10 cellular contexts compared by ENCODE assay signal in the genomic region with DNA sequence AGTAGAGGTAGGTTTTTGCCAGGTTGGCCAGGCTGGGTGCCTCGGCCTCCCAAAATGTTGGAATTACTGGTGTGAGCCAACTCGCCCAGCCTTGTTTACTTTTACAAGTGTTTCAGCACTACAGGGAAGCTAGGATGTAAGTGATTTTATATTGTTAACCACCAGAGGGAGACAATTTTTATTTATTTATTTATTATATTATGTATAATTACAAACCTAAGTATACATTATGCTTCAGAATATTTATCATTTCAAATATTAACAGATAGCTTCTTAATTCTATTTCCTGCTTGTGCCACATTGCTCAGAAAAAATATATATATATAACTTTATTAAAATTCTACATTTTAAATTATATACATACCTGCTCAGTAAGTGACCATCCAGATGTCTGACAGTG. TPM values are rescaled to one million over a fixed set of nuclear protein-coding genes. Genes with fewer than 3 reads are reported as not detected.
DNase-seq lines count a peak whose midpoint lies in the region; ATAC-seq and TF ChIP-seq lines count a peak whose summit lies in the region.
"Had no signal": no experiment of that assay in that cellular context is flagged by ENCODE, and none has a peak within 500 bp of the region (broad histone marks: within the 10 kb centered on the region; RNA-seq: fewer than 3 reads in every experiment).

No MANE protein-coding gene starts in this region.

- no peak overlapping the region for H3K4me3 Mint-ChIP-seq in osteocyte (ENCODE audit: unreplicated experiment)
- H3K4me3 Mint-ChIP-seq in stimulated activated naive CD8-positive, alpha-beta T cell treated with anti-CD3 and anti-CD28 coated beads, Interleukin-15, amount 100 ng/mL, for 72 hours = no peak overlapping the region

- no peak overlapping the region for H3K27ac Mint-ChIP-seq in osteocyte (ENCODE audit: unreplicated experiment)
- H3K27ac Mint-ChIP-seq in stimulated activated naive CD8-positive, alpha-beta T cell treated with anti-CD3 and anti-CD28 coated beads, Interleukin-15, amount 100 ng/mL, for 72 hours = no peak overlapping the region

- no peaks in the 10 kb centered on the region for H3K27me3 ChIP-seq in dorsolateral prefrontal cortex
- H3K27me3 ChIP-seq: BLaER1 treated with 17β-estradiol and CSF1 and Interleukin-3, amounts not matched to agents 10 nM and 100 nM had no signal

- DNase-seq in NCI-H748 (lab: John Stamatoyannopoulos, UW; ENCODE audit: unreplicated experiment) = peak; percentile 15
- DNase-seq in NCI-H748 treated with DMSO at 0.1 percent for 48 hours (lab: John Stamatoyannopoulos, UW) = no peak
- peak; percentile 46 for DNase-seq in NCI-H510A treated with DMSO at 0.1 percent for 48 hours (lab: John Stamatoyannopoulos, UW)
- no peak for DNase-seq in dorsolateral prefrontal cortex
- no peak for DNase-seq in osteocyte (ENCODE audit: extremely low spot score, unreplicated experiment)
- no peak for DNase-seq in NCI-H2107 (lab: John Stamatoyannopoulos, UW)
- DNase-seq in coronary artery (ENCODE audit: low spot score) = no peak
- DNase-seq in stimulated activated naive CD8-positive, alpha-beta T cell treated with anti-CD3 and anti-CD28 coated beads, Interleukin-15, amount 100 ng/mL, for 72 hours = no peak
- DNase-seq: NCI-H2081 treated with DMSO at 0.1 percent for 48 hours had no signal

- intact Hi-C loops in dorsolateral prefrontal cortex (cut with DNase I) = no loop called here

- no peak for ATAC-seq in stimulated activated naive CD8-positive, alpha-beta T cell treated with anti-CD3 and anti-CD28 coated beads, Interleukin-15, amount 100 ng/mL, for 72 hours

- no peaks in the 10 kb centered on the region for H3K27me3 Mint-ChIP-seq in osteocyte (ENCODE audit: unreplicated experiment)
- H3K27me3 Mint-ChIP-seq in stimulated activated naive CD8-positive, alpha-beta T cell treated with anti-CD3 and anti-CD28 coated beads, Interleukin-15, amount 100 ng/mL, for 72 hours = no peaks in the 10 kb centered on the region

- H3K9me3 Mint-ChIP-seq in osteocyte (ENCODE audit: unreplicated experiment) = no peaks in the 10 kb centered on the region
- no peaks in the 10 kb centered on the region for H3K9me3 Mint-ChIP-seq in stimulated activated naive CD8-positive, alpha-beta T cell treated with anti-CD3 and anti-CD28 coated beads, Interleukin-15, amount 100 ng/mL, for 72 hours

- H3K27ac ChIP-seq in dorsolateral prefrontal cortex = no peak overlapping the region
- H3K27ac ChIP-seq in coronary artery = no peak overlapping the region
- H3K27ac ChIP-seq: BLaER1 treated with 17β-estradiol and CSF1 and Interleukin-3, amounts not matched to agents 10 nM and 100 nM had no signal

- H3K4me3 ChIP-seq in dorsolateral prefrontal cortex (no peak overlapping the region), coronary artery (no peak overlapping the region)
- H3K4me3 ChIP-seq: BLaER1 treated with 17β-estradiol and CSF1 and Interleukin-3, amounts not matched to agents 10 nM and 100 nM had no signal

- H3K36me3 Mint-ChIP-seq in osteocyte (ENCODE audit: unreplicated experiment) = peaks cover 44% of the 10 kb centered on the region

- no peaks in the 10 kb centered on the region for H3K4me1 Mint-ChIP-seq in osteocyte (ENCODE audit: unreplicated experiment)
- H3K4me1 Mint-ChIP-seq in stimulated activated naive CD8-positive, alpha-beta T cell treated with anti-CD3 and anti-CD28 coated beads, Interleukin-15, amount 100 ng/mL, for 72 hours = no peaks in the 10 kb centered on the region

- TF ChIP-seq CTCF in dorsolateral prefrontal cortex (IDR thresholded peaks at IDR 0.05 in 54 of 56, conservative IDR thresholded peaks at IDR 0.05 in 2 of 56; ENCODE audit: low read depth in 1 of 56, partially characterized antibody in 56 of 56) (peak in 34 of 56 donors; percentile 13 to 54 (median 28)), osteocyte (IDR thresholded peaks at IDR 0.05) (peak; percentile 60), coronary artery (IDR thresholded peaks at IDR 0.05) (no peak)

RNA-seq across cellular contexts. Expression of a gene that starts 9.8 kb away (rescaled TPM):
- 10 to 100 TPM; 22.5 to 39.5 (median 30.3) TPM for total RNA-seq in dorsolateral prefrontal cortex
- 23.5 and 23.7 TPM in 2 replicates for total RNA-seq in osteocyte

RNA-seq across cellular contexts. Expression of a gene that starts 9.9 kb away (rescaled TPM):
- total RNA-seq in dorsolateral prefrontal cortex (10 to 100 TPM in 2 of 120 experiments, 1 to 10 TPM in 118; 1.9 to 11.6 (median 5.6) TPM), osteocyte (3.9 and 4.6 TPM in 2 replicates)

RNA-seq across cellular contexts. Expression of a gene that starts 46.5 kb away (rescaled TPM):
- not detected for total RNA-seq in dorsolateral prefrontal cortex
- not detected in 2 replicates for total RNA-seq in osteocyte

Comparison
In these comparisons a context has a peak if more than half of its experiments do, and no peak if none do; other contexts are left out.
1. DNase-seq: peak in NCI-H748 (single experiment) and NCI-H510A treated with DMSO at 0.1 percent for 48 hours (single experiment); none in NCI-H748 treated with DMSO at 0.1 percent for 48 hours (single experiment), dorsolateral prefrontal cortex (0 of 10), osteocyte (single experiment), NCI-H2107 (single experiment), coronary artery (single experiment) and stimulated activated naive CD8-positive, alpha-beta T cell treated with anti-CD3 and anti-CD28 coated beads, Interleukin-15, amount 100 ng/mL, for 72 hours (0 of 2).